Comparison of ENCODE assay signal across 20 cellular contexts in the genomic region with DNA sequence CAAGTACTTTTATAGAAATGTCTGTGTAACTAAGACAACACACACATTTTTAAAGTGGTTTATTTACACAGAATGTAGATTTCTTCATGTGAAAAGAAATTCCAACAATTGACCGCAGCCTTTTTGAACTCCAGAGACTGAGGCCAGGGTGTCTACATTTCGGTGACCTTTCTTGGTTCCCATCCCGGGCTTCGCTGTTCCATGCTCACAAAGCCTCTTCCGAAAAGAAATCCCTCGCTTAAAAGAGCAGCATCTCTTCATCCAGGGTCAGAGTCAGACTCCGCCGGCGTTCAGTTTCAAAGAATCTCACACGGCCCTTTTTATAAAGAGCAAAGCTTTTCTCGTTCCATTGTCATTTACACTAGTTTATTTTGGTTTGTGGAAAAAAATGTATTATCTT.
"Had no signal": no experiment of that assay in that cellular context is flagged by ENCODE, and none has a peak within 500 bp of the region (broad histone marks: within the 10 kb centered on the region; RNA-seq: fewer than 3 reads in every experiment).

No MANE protein-coding gene starts in this region.

- H3K27me3 Mint-ChIP-seq: activated naive CD8-positive, alpha-beta T cell treated with anti-CD3 and anti-CD28 coated beads, Interleukin-2, amount 10 ng/mL, durations not matched to agents 7 days and 5 days had no signal

- DNase-seq: activated B cell treated with CpG ODN at 0.5 μM for 24 hours; activated effector memory CD4-positive, alpha-beta T cell treated with Interleukin-2 at 50 U/mL for 16 hours; activated naive CD8-positive, alpha-beta T cell treated with anti-CD3 and anti-CD28 coated beads, Interleukin-2, amount 10 ng/mL, durations not matched to agents 7 days and 5 days; amniotic stem cell; effector CD8-positive, alpha-beta T cell; heart right ventricle; kidney; lower lobe of right lung; naive B cell; SW 1271; T-helper 17 cell had no signal

- H3K27ac ChIP-seq: heart right ventricle, lower lobe of right lung, prostate gland, right atrium auricular region, tibial nerve had no signal

- H3K27me3 ChIP-seq: right atrium auricular region, tibial nerve had no signal

- H3K4me3 Mint-ChIP-seq: activated B cell treated with CpG ODN at 0.5 μM for 24 hours; activated CD4-positive, alpha-beta T cell treated with anti-CD3 and anti-CD28 coated beads for 36 hours; activated naive CD4-positive, alpha-beta T cell treated with anti-CD3 and anti-CD28 coated beads for 36 hours; activated naive CD8-positive, alpha-beta T cell treated with anti-CD3 and anti-CD28 coated beads, Interleukin-2, amount 10 ng/mL, durations not matched to agents 7 days and 5 days; activated T-cell treated with anti-CD3 and anti-CD28 coated beads, Interleukin-2, amount 50 U/mL, for 72 hours; naive B cell; stimulated activated naive CD8-positive, alpha-beta T cell treated with anti-CD3 and anti-CD28 coated beads, Interleukin-15, Interleukin-2, amounts not matched to agents 100 ng/mL and 50 ng/mL, for 24 hours; T-helper 17 cell had no signal

- H3K36me3 Mint-ChIP-seq: activated naive CD8-positive, alpha-beta T cell treated with anti-CD3 and anti-CD28 coated beads, Interleukin-2, amount 10 ng/mL, durations not matched to agents 7 days and 5 days; brain; naive B cell had no signal

- H3K4me1 Mint-ChIP-seq: activated B cell treated with CpG ODN at 0.5 μM for 24 hours; activated CD4-positive, alpha-beta T cell treated with anti-CD3 and anti-CD28 coated beads for 36 hours; activated naive CD8-positive, alpha-beta T cell treated with anti-CD3 and anti-CD28 coated beads, Interleukin-2, amount 10 ng/mL, durations not matched to agents 7 days and 5 days; naive B cell; T-helper 17 cell had no signal

- H3K36me3 ChIP-seq: heart right ventricle, lower lobe of right lung, prostate gland, right atrium auricular region, tibial nerve had no signal

- H3K9me3 Mint-ChIP-seq: activated B cell treated with CpG ODN at 0.5 μM for 24 hours; activated naive CD4-positive, alpha-beta T cell treated with anti-CD3 and anti-CD28 coated beads for 36 hours; activated naive CD8-positive, alpha-beta T cell treated with anti-CD3 and anti-CD28 coated beads, Interleukin-2, amount 10 ng/mL, durations not matched to agents 7 days and 5 days; activated T-cell treated with anti-CD3 and anti-CD28 coated beads, Interleukin-2, amount 50 U/mL, for 72 hours; stimulated activated naive CD8-positive, alpha-beta T cell treated with anti-CD3 and anti-CD28 coated beads, Interleukin-15, Interleukin-2, amounts not matched to agents 100 ng/mL and 50 ng/mL, for 24 hours had no signal

- H3K9me3 ChIP-seq: heart right ventricle, lower lobe of right lung, prostate gland, right atrium auricular region, tibial nerve had no signal

- ATAC-seq: activated CD4-positive, alpha-beta T cell treated with anti-CD3 and anti-CD28 coated beads for 36 hours; activated T-cell treated with anti-CD3 and anti-CD28 coated beads, Interleukin-2, amount 50 U/mL, for 72 hours; esophagus mucosa; heart right ventricle; T-helper 17 cell had no signal

- H3K4me3 ChIP-seq: heart right ventricle, lower lobe of right lung, prostate gland, right atrium auricular region, tibial nerve had no signal

- H3K27ac Mint-ChIP-seq: activated B cell treated with CpG ODN at 0.5 μM for 24 hours; activated CD4-positive, alpha-beta T cell treated with anti-CD3 and anti-CD28 coated beads for 36 hours; activated naive CD4-positive, alpha-beta T cell treated with anti-CD3 and anti-CD28 coated beads for 36 hours; activated naive CD8-positive, alpha-beta T cell treated with anti-CD3 and anti-CD28 coated beads, Interleukin-2, amount 10 ng/mL, durations not matched to agents 7 days and 5 days; activated T-cell treated with anti-CD3 and anti-CD28 coated beads, Interleukin-2, amount 50 U/mL, for 72 hours; naive B cell; stimulated activated naive CD8-positive, alpha-beta T cell treated with anti-CD3 and anti-CD28 coated beads, Interleukin-15, Interleukin-2, amounts not matched to agents 100 ng/mL and 50 ng/mL, for 24 hours; T-helper 17 cell had no signal

- H3K4me1 ChIP-seq: prostate gland, right atrium auricular region had no signal
